In the genomic region with DNA sequence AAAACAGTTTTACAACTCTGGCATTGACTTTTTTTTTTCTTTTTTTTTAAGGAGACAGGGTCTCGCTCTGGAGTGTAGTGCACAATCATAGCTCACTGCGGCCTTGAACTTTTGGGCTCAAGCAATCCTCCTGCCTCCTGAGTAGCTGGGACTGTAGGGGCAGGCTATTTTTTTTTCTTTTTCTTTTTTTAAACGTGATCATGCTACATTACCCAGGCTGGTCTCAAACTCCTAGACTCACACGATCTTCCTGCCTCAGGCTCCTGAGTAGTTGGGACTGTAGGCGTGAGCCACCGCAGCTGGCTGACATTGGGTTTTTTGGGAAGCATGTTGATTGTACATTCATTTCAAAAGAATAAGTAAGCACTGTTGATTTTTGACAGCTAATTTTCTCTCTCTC, we compare ENCODE assay signal across 22 cellular contexts. TPM values are rescaled to one million over a fixed set of nuclear protein-coding genes. Genes with fewer than 3 reads are reported as not detected.
DNase-seq lines count a peak whose midpoint lies in the region; ATAC-seq and TF ChIP-seq lines count a peak whose summit lies in the region.
"Had no signal": no experiment of that assay in that cellular context is flagged by ENCODE, and none has a peak within 500 bp of the region (broad histone marks: within the 10 kb centered on the region; RNA-seq: fewer than 3 reads in every experiment).

No MANE protein-coding gene starts in this region.

- TF ChIP-seq CTCF in adrenal gland (IDR thresholded peaks at IDR 0.05) (no peak), progenitor cell of endocrine pancreas (IDR thresholded peaks at IDR 0.05; ENCODE audit: unreplicated experiment) (no peak), chondrocyte (IDR thresholded peaks at IDR 0.05) (no peak)

- H3K9me3 Mint-ChIP-seq in progenitor cell of endocrine pancreas (ENCODE audit: low read depth) (no peaks in the 10 kb centered on the region), chondrocyte (ENCODE audit: low read depth) (no peaks in the 10 kb centered on the region)
- H3K9me3 Mint-ChIP-seq: CD8-positive, alpha-beta memory T cell had no signal

- H3K4me3 ChIP-seq in right cardiac atrium (ENCODE audit: low read length) (no peak overlapping the region), adrenal gland (no peak overlapping the region)
- H3K4me3 ChIP-seq: A549, BLaER1, GM12878 had no signal

- H3K27ac ChIP-seq in right cardiac atrium (ENCODE audit: low read length) (no peak overlapping the region), adrenal gland (peak overlapping the region in 4 of 5 donors; percentile 15 to 68 (median 56))
- H3K27ac ChIP-seq: A549, BLaER1 had no signal

- H3K27ac Mint-ChIP-seq in progenitor cell of endocrine pancreas, result peak overlapping the region; percentile 25
- no peak overlapping the region for H3K27ac Mint-ChIP-seq in chondrocyte (ENCODE audit: unreplicated experiment)

- no peak for TF ChIP-seq POLR2A in adrenal gland (IDR thresholded peaks at IDR 0.05)

- H3K4me1 Mint-ChIP-seq in progenitor cell of endocrine pancreas (ENCODE audit: low read depth) (peaks cover 2% of the 10 kb centered on the region), chondrocyte (ENCODE audit: low read depth) (peaks cover 9% of the 10 kb centered on the region)

- H3K9me3 ChIP-seq in right cardiac atrium (ENCODE audit: control insufficient read depth, low read length) (no peaks in the 10 kb centered on the region), adrenal gland (replicated peaks in 1 of 3) (no peaks in the 10 kb centered on the region)
- H3K9me3 ChIP-seq: A549, BLaER1 had no signal

- H3K27me3 Mint-ChIP-seq in progenitor cell of endocrine pancreas (no peaks in the 10 kb centered on the region), chondrocyte (ENCODE audit: low read depth) (no peaks in the 10 kb centered on the region)
- H3K27me3 Mint-ChIP-seq: CD8-positive, alpha-beta memory T cell had no signal

- H3K36me3 Mint-ChIP-seq in progenitor cell of endocrine pancreas (ENCODE audit: insufficient read depth) (peaks cover 2% of the 10 kb centered on the region), chondrocyte (ENCODE audit: low read depth) (peaks cover 4% of the 10 kb centered on the region)

- H3K27me3 ChIP-seq in right cardiac atrium (ENCODE audit: control insufficient read depth, insufficient read depth), result no peaks in the 10 kb centered on the region
- no peaks in the 10 kb centered on the region for H3K27me3 ChIP-seq in adrenal gland
- H3K27me3 ChIP-seq: BLaER1 had no signal

- peaks cover 4% of the 10 kb centered on the region for H3K4me1 ChIP-seq in right cardiac atrium (ENCODE audit: control insufficient read depth, insufficient read depth, low read length)
- peaks cover 38 to 65% of the 10 kb centered on the region in 2 donors for H3K4me1 ChIP-seq in adrenal gland (replicated peaks in 1 of 2)

- H3K4me3 Mint-ChIP-seq in progenitor cell of endocrine pancreas (ENCODE audit: low read depth) (no peak overlapping the region), chondrocyte (ENCODE audit: unreplicated experiment) (no peak overlapping the region)
- H3K4me3 Mint-ChIP-seq: CD8-positive, alpha-beta memory T cell had no signal

- ATAC-seq in left ventricle myocardium superior (peak; percentile 28), right cardiac atrium (no peak), HG02623 (IDR thresholded peaks at IDR 0.05; ENCODE audit: unreplicated experiment) (no peak)
- ATAC-seq: A549, GM12878, HCT116, Right ventricle myocardium inferior had no signal

- 63% methylated on average over 6 of the region's 6 CpGs for WGBS in right cardiac atrium
- WGBS in adrenal gland, 4 donors, result 35 to 48% (median 37%) methylated on average over 6 of the region's 6 CpGs

- DNase-seq in left ventricle myocardium superior (no peak), right cardiac atrium (no peak), adrenal gland (peak in 4 of 7 donors; percentile 19 to 52 (median 30)), progenitor cell of endocrine pancreas (ENCODE audit: low spot score, unreplicated experiment) (no peak), chondrocyte (ENCODE audit: low spot score) (no peak), putamen (ENCODE audit: low spot score) (no peak)
- DNase-seq: CD8-positive, alpha-beta memory T cell; DMS53; EL; MM.1S; NCI-H1092; NCI-H146; NCI-H2081; NCI-H510A; NCI-H748 treated with DMSO at 0.1 percent for 48 hours; NK-92 treated with Interleukin-12 subunit alpha and Interleukin-12 subunit beta, amount 100 ng/mL, for 24 hours had no signal

- peaks cover 0 to 19% of the 10 kb centered on the region in 2 donors for H3K36me3 ChIP-seq in adrenal gland (replicated peaks in 1 of 2)

- intact Hi-C loops in left ventricle myocardium superior (cut with micrococcal nuclease), result no loop called here
- intact Hi-C loops in right cardiac atrium (cut with DNase I), result no loop called here
- intact Hi-C loops in adrenal gland (cut with DNase I), result no loop called here

RNA-seq across cellular contexts. Expression of a gene that starts 32.1 kb away (rescaled TPM):
- total RNA-seq in left ventricle myocardium superior (37.0 TPM), right cardiac atrium (10 to 100 TPM; 35.1 to 41.2 (median 38.3) TPM), adrenal gland (10 to 100 TPM; 32.0 to 83.3 (median 54.0) TPM), progenitor cell of endocrine pancreas (92.5 and 94.4 TPM in 2 replicates), chondrocyte (42.8 to 57.6 TPM (median 52.1 TPM) in 3 replicates)
- polyA plus RNA-seq in right cardiac atrium (17.6 TPM), adrenal gland (10 to 100 TPM; 38.7 to 69.3 (median 42.3) TPM)

Comparison
In these comparisons a context has a peak if more than half of its experiments do, and no peak if none do; other contexts are left out.
1. DNase-seq: peak in adrenal gland (4 of 7); none in left ventricle myocardium superior (single experiment), right cardiac atrium (0 of 3), progenitor cell of endocrine pancreas (single experiment), chondrocyte (single experiment) and putamen (single experiment).